Comparison of ENCODE assay signal across 8 cellular contexts in the genomic region with DNA sequence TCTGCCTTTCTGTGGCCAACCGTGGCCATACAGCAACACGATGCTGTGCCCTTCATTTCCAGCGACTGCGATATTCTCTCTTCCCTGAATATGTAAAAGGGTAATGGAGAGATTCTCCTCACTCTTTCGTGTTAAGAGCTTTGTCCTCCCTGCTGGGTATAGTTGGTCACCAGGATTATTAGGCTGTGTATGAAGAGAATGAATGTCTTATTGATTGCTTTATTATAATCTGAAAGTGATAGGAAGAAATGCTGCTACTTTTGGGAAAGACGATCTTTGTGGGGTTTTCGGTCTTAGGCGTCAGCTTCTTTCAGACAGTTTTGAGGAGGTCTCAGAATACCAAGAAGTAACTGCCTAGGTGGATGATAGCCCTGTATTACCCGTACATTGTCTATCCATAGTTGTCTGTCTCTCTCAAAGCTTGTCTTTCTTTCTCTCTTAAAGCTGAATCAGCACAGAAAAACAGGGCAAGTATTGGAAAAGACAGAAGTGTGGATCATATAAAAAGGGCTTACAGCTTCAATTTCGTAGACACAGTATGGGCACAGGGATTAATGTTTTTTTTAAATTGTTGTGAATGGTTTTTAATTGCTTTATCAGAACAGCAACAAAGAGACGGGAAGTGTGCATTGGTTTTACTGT. TPM values are rescaled to one million over a fixed set of nuclear protein-coding genes. Genes with fewer than 3 reads are reported as not detected.
DNase-seq lines count a peak whose midpoint lies in the region; ATAC-seq, FAIRE-seq and TF ChIP-seq lines count a peak whose summit lies in the region.

No MANE protein-coding gene starts in this region.

- H3K9ac ChIP-seq in OCI-LY1 (ENCODE audit: low read length) (peak overlapping the region; percentile 59; the same call in 1 of the 2 replicates), neural progenitor cell (peak overlapping the region; percentile 14)

- H3K4me3 ChIP-seq in GM12875 (ENCODE audit: low read depth, low read length) (peak overlapping the region; percentile 91), OCI-LY1 (ENCODE audit: low read depth, low read length, poor library complexity, severe bottlenecking) (peak overlapping the region; percentile 68), neural progenitor cell (peak overlapping the region; percentile 75)
- H3K4me3 ChIP-seq in effector memory CD4-positive, alpha-beta T cell (ENCODE audit: insufficient read depth, low read depth, low read length, poor library complexity, severe bottlenecking) = peak overlapping the region; percentile 84

- H3K27ac ChIP-seq in OCI-LY1 (ENCODE audit: low read depth, low read length, poor library complexity, severe bottlenecking) (no peak overlapping the region), neural progenitor cell (no peak overlapping the region)
- peak overlapping the region; percentile 90 for H3K27ac ChIP-seq in effector memory CD4-positive, alpha-beta T cell (ENCODE audit: insufficient read depth, low read length, poor library complexity, severe bottlenecking)

- H3K4me1 Mint-ChIP-seq in neural progenitor cell = peaks cover 37% of the 10 kb centered on the region

- peaks cover 28% of the 10 kb centered on the region for H3K4me1 ChIP-seq in OCI-LY1 (ENCODE audit: insufficient read depth, low read length, severe bottlenecking)
- no peaks in the 10 kb centered on the region for H3K4me1 ChIP-seq in effector memory CD4-positive, alpha-beta T cell (ENCODE audit: control insufficient read depth, insufficient read depth, low read length, poor library complexity, severe bottlenecking)
- H3K4me1 ChIP-seq in neural progenitor cell = peaks cover 13% of the 10 kb centered on the region

- H2AFZ ChIP-seq in OCI-LY1 (ENCODE audit: low read length) (no peak overlapping the region), neural progenitor cell (replicated peaks) (no peak overlapping the region)

- peak overlapping the region; percentile 74 for H3K27ac Mint-ChIP-seq in neural progenitor cell

- peak overlapping the region; percentile 80 for H3K4me2 ChIP-seq in OCI-LY1 (ENCODE audit: low read length)
- peak overlapping the region; percentile 89 for H3K4me2 ChIP-seq in neural progenitor cell

- no peak for ATAC-seq in HG02981 (IDR thresholded peaks at IDR 0.05; ENCODE audit: unreplicated experiment)

- H3K36me3 ChIP-seq in OCI-LY1 (ENCODE audit: insufficient read depth, low read length) (no peaks in the 10 kb centered on the region), neural progenitor cell (no peaks in the 10 kb centered on the region)
- H3K36me3 ChIP-seq in effector memory CD4-positive, alpha-beta T cell (ENCODE audit: control insufficient read depth, insufficient read depth, low read length) = no peaks in the 10 kb centered on the region

- peaks cover 2% of the 10 kb centered on the region for H3K36me3 Mint-ChIP-seq in neural progenitor cell

- no peaks in the 10 kb centered on the region for H3K27me3 ChIP-seq in OCI-LY1 (ENCODE audit: insufficient read depth, low read length)
- H3K27me3 ChIP-seq in effector memory CD4-positive, alpha-beta T cell (replicated peaks; ENCODE audit: control insufficient read depth, insufficient read depth, low read length, poor library complexity, severe bottlenecking) = no peaks in the 10 kb centered on the region
- no peaks in the 10 kb centered on the region for H3K27me3 ChIP-seq in neural progenitor cell

- H4K20me1 ChIP-seq in OCI-LY1 (ENCODE audit: insufficient read depth, low read length) = no peaks in the 10 kb centered on the region
- H4K20me1 ChIP-seq in neural progenitor cell (ENCODE audit: low read depth) = peaks cover 26% of the 10 kb centered on the region

- no peak for FAIRE-seq in H54 (lab: Jason Lieb, UNC)

- DNase-seq in effector memory CD4-positive, alpha-beta T cell = no peak
- DNase-seq in neural progenitor cell (ENCODE audit: low spot score) (peak; percentile 39), SIG-M5 (lab: John Stamatoyannopoulos, UW) (no peak), iPS-NIHi7 (ENCODE audit: extremely low spot score) (no peak), H54 (ENCODE audit: insufficient read length, low spot score) (no peak)

- H3K9me2 ChIP-seq in OCI-LY1 (ENCODE audit: low read depth, low read length) = no peaks in the 10 kb centered on the region

- H3F3A ChIP-seq in OCI-LY1 (ENCODE audit: insufficient read depth, low read length) = no peaks in the 10 kb centered on the region
- peaks cover 32% of the 10 kb centered on the region for H3F3A ChIP-seq in neural progenitor cell (ENCODE audit: low read depth)

- TF ChIP-seq CTCF in GM12875 (IDR thresholded peaks at IDR 0.05; ENCODE audit: borderline replicate concordance, insufficient read depth, low read depth, low read length) = no peak
- no peak for TF ChIP-seq CTCF in OCI-LY1 (IDR thresholded peaks at IDR 0.05; ENCODE audit: low read length)
- no peak for TF ChIP-seq CTCF in neural progenitor cell (IDR thresholded peaks at IDR 0.05)

- H3K79me2 ChIP-seq in OCI-LY1 (ENCODE audit: insufficient read depth, low read length) = no peaks in the 10 kb centered on the region
- H3K79me2 ChIP-seq in neural progenitor cell (ENCODE audit: low read depth) = peaks cover 58% of the 10 kb centered on the region

- no peak for TF ChIP-seq POLR2A in H54 (IDR thresholded peaks at IDR 0.05; ENCODE audit: low read depth, low read length)

- H3K9me3 ChIP-seq in OCI-LY1 (ENCODE audit: low read length) (no peaks in the 10 kb centered on the region), neural progenitor cell (ENCODE audit: low read depth) (no peaks in the 10 kb centered on the region)
- no peaks in the 10 kb centered on the region for H3K9me3 ChIP-seq in effector memory CD4-positive, alpha-beta T cell (ENCODE audit: control insufficient read depth, low read length)

- no peaks in the 10 kb centered on the region for H3K9me3 Mint-ChIP-seq in neural progenitor cell

- peaks cover 4% of the 10 kb centered on the region for H3K27me3 Mint-ChIP-seq in neural progenitor cell (ENCODE audit: insufficient read depth, low read depth)

- peak overlapping the region; percentile 92 for H3K4me3 Mint-ChIP-seq in neural progenitor cell

RNA-seq across cellular contexts. Expression of gene AHCYL2, which starts 1.2 kb away (rescaled TPM):
- total RNA-seq in neural progenitor cell (ENCODE audit: low replicate concordance) = 36.1 and 39.3 TPM in 2 replicates

RNA-seq across cellular contexts. Expression of gene SMO, which starts 37.6 kb away (rescaled TPM):
- 46.0 and 114 TPM in 2 replicates for total RNA-seq in neural progenitor cell (ENCODE audit: low replicate concordance)
